19 cellular contexts compared by ENCODE assay signal in the genomic region with DNA sequence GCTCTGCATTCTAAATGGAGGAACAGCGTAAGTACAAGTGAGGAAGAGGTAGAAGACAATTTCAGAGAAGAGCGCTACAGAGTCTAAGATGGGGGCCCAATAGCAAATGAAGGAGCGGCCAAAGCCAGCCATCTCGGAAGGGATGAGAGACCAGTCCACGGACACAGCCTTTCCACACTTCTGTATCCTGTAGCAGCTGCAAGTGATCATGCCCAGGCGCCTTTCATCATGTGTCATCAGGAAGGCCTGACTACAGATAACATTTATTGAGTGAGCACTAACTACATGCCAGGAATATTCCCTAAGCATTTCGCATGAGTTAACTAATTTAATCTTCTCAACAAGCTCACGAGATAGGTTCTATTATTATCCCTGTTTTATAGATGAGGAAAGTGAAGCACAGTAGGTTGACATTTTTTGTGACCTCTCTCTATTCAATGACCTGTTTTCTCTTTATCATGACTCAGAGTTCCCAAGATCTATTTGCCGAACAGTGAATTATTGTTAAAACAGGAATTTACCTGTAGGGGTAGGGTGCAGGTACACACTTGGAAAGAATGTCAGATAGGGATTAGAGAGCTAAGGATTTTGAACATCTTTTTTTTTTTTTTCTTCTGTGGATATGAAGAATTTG.
"Had no signal": no experiment of that assay in that cellular context is flagged by ENCODE, and none has a peak within 500 bp of the region (broad histone marks: within the 10 kb centered on the region; RNA-seq: fewer than 3 reads in every experiment).

No MANE protein-coding gene starts in this region.

- H3K36me3 ChIP-seq: prostate gland, sigmoid colon had no signal

- H3K4me3 Mint-ChIP-seq: activated B cell treated with CpG ODN at 0.5 μM for 24 hours; activated CD4-positive, alpha-beta T cell treated with anti-CD3 and anti-CD28 coated beads, Interleukin-2, amount 10 ng/mL, durations not matched to agents 24 days and 14 days; memory B cell; nephron; stimulated activated naive CD8-positive, alpha-beta T cell treated with anti-CD3 and anti-CD28 coated beads, Interleukin-15, Interleukin-2, amounts not matched to agents 100 ng/mL and 50 ng/mL, for 24 hours; T-helper 17 cell had no signal

- ATAC-seq: left colon, T-helper 17 cell had no signal

- H3K4me3 ChIP-seq: coronary artery, prostate gland, sigmoid colon had no signal

- H3K27ac ChIP-seq: coronary artery, epithelial cell of prostate, prostate gland, sigmoid colon had no signal

- H3K4me1 ChIP-seq: prostate gland, sigmoid colon had no signal

- H3K9me3 ChIP-seq: prostate gland, sigmoid colon had no signal

- DNase-seq: activated B cell treated with CpG ODN at 0.5 μM for 24 hours; activated CD4-positive, alpha-beta T cell treated with anti-CD3 and anti-CD28 coated beads, Interleukin-2, amount 10 ng/mL, durations not matched to agents 24 days and 14 days; activated CD8-positive, alpha-beta memory T cell treated with anti-CD3 and anti-CD28 coated beads for 24 hours; activated naive CD4-positive, alpha-beta T cell treated with Interleukin-2 at 50 U/mL for 16 hours; central memory CD4-positive, alpha-beta T cell; effector CD4-positive, alpha-beta T cell; glutamatergic neuron; left colon; occipital lobe; sigmoid colon; stimulated activated CD4-positive, alpha-beta T cell treated with anti-CD3 and anti-CD28 coated beads, Interleukin-2, amount 100 ng/mL, for 48 hours; stimulated activated CD8-positive, alpha-beta memory T cell treated with anti-CD3 and anti-CD28 coated beads, Interleukin-4, amount 100 ng/mL, for 48 hours; T-helper 17 cell had no signal

- H3K27me3 ChIP-seq: sigmoid colon had no signal

- H3K27ac Mint-ChIP-seq: activated B cell treated with CpG ODN at 0.5 μM for 24 hours; activated CD4-positive, alpha-beta T cell treated with anti-CD3 and anti-CD28 coated beads, Interleukin-2, amount 10 ng/mL, durations not matched to agents 24 days and 14 days; memory B cell; nephron; stimulated activated naive CD8-positive, alpha-beta T cell treated with anti-CD3 and anti-CD28 coated beads, Interleukin-15, Interleukin-2, amounts not matched to agents 100 ng/mL and 50 ng/mL, for 24 hours; T-helper 17 cell had no signal

- H3K4me1 Mint-ChIP-seq: activated B cell treated with CpG ODN at 0.5 μM for 24 hours, memory B cell, nephron had no signal

- H3K36me3 Mint-ChIP-seq: memory B cell had no signal

- H3K9me3 Mint-ChIP-seq: activated B cell treated with CpG ODN at 0.5 μM for 24 hours; memory B cell; stimulated activated naive CD8-positive, alpha-beta T cell treated with anti-CD3 and anti-CD28 coated beads, Interleukin-15, Interleukin-2, amounts not matched to agents 100 ng/mL and 50 ng/mL, for 24 hours had no signal
